8 cellular contexts compared by ENCODE assay signal in genomic region chr10:49534670-49535381, GRCh38. TPM values are rescaled to one million over a fixed set of nuclear protein-coding genes. Genes with fewer than 3 reads are reported as not detected.
DNase-seq lines count a peak whose midpoint lies in the region; ATAC-seq and TF ChIP-seq lines count a peak whose summit lies in the region.

No MANE protein-coding gene starts in this region.

- H3K9me3 Mint-ChIP-seq in brain: peaks cover 0 to 3% (median 0%) of the 10 kb centered on the region in 5 experiments

- H3K27me3 Mint-ChIP-seq in brain: peaks cover 8% of the 10 kb centered on the region

- H3K27ac Mint-ChIP-seq in brain: peak overlapping the region in 1 of 5 experiments; percentile 33

- peaks cover 67% of the 10 kb centered on the region for H3K4me1 Mint-ChIP-seq in brain

- peak; percentile 50 for ATAC-seq in GM19455 (IDR thresholded peaks at IDR 0.05; ENCODE audit: unreplicated experiment)
- peak; percentile 61 for ATAC-seq in HG03442 (IDR thresholded peaks at IDR 0.05; ENCODE audit: unreplicated experiment)

- DNase-seq in EL (peak; percentile 82), HEK293T (ENCODE audit: extremely low spot score) (no peak), NCI-H524 (lab: John Stamatoyannopoulos, UW) (no peak), cerebellar cortex (ENCODE audit: low spot score) (no peak), NCI-H1694 treated with DMSO at 0.1 percent for 48 hours (lab: John Stamatoyannopoulos, UW) (no peak)

- H3K4me3 Mint-ChIP-seq in brain: peak overlapping the region in 4 of 5 experiments; percentile 1 to 80 (median 32)

- CTCF ChIA-PET in HEK293T (lab: Yijun Ruan, JAX): no interaction called here

- POLR2A ChIA-PET in HEK293T (lab: Yijun Ruan, JAX): no interaction called here

- TF ChIP-seq CTCF in brain (conservative IDR thresholded peaks at IDR 0.05): no peak

- H3K36me3 Mint-ChIP-seq in brain: peaks cover 34% of the 10 kb centered on the region

TF ChIP-seq in HEK293T, 16 proteins besides CTCF, POLR2A, EP300 and RAD21:
- no peak for TF ChIP-seq LEF1 (IDR thresholded peaks at IDR 0.05; ENCODE audit: borderline replicate concordance)

RNA-seq across cellular contexts. Expression of gene ERCC6, which starts 4.1 kb away (rescaled TPM):
- polyA plus RNA-seq in brain (ENCODE audit: insufficient read depth, low read depth, low replicate concordance): 4.2 TPM
